Comparison of ENCODE assay signal across 8 cellular contexts in genomic region chr7:2510909-2511768, GRCh38. TPM values are rescaled to one million over a fixed set of nuclear protein-coding genes. Genes with fewer than 3 reads are reported as not detected.
DNase-seq lines count a peak whose midpoint lies in the region; ATAC-seq and TF ChIP-seq lines count a peak whose summit lies in the region.

No MANE protein-coding gene starts in this region.

- H3K23ac ChIP-seq in mesendoderm (ENCODE audit: low read length) = no peak overlapping the region

- H2AK5ac ChIP-seq in mesendoderm (ENCODE audit: low read length) = no peak overlapping the region

- H3K27me3 Mint-ChIP-seq in activated CD4-positive, alpha-beta memory T cell treated with anti-CD3 and anti-CD28 coated beads for 36 hours = no peaks in the 10 kb centered on the region

- DNase-seq in GM13976 (ENCODE audit: low spot score) (peak; percentile 75), NCI-H2196 treated with DMSO at 0.1 percent for 48 hours (lab: John Stamatoyannopoulos, UW; ENCODE audit: unreplicated experiment) (peak; percentile 66), left ventricle myocardium inferior (no peak), upper lobe of right lung (no peak), osteoblast (ENCODE audit: insufficient read length, low spot score, missing footprints) (no peak), cerebellum (ENCODE audit: low spot score) (no peak), mesendoderm (no peak)
- peak; percentile 80 for DNase-seq in activated CD4-positive, alpha-beta memory T cell treated with anti-CD3 and anti-CD28 coated beads for 36 hours

- H3K4me1 Mint-ChIP-seq in activated CD4-positive, alpha-beta memory T cell treated with anti-CD3 and anti-CD28 coated beads for 36 hours (ENCODE audit: low read depth) = peaks cover 55% of the 10 kb centered on the region

- H3K27ac ChIP-seq in left ventricle myocardium inferior (replicated peaks) = peak overlapping the region; percentile 42
- peak overlapping the region; percentile 78 for H3K27ac ChIP-seq in upper lobe of right lung
- no peak overlapping the region for H3K27ac ChIP-seq in osteoblast (ENCODE audit: low read depth, low read length)
- H3K27ac ChIP-seq in mesendoderm (ENCODE audit: low read depth, low read length) = no peak overlapping the region

- H3K4me3 ChIP-seq in left ventricle myocardium inferior (no peak overlapping the region), upper lobe of right lung (peak overlapping the region; percentile 33), osteoblast (ENCODE audit: insufficient read depth, low read length) (no peak overlapping the region), mesendoderm (ENCODE audit: low read length) (no peak overlapping the region)

- no peak overlapping the region for H3K18ac ChIP-seq in mesendoderm (ENCODE audit: low read length)

- CTCF ChIA-PET in activated CD4-positive, alpha-beta memory T cell treated with anti-CD3 and anti-CD28 coated beads for 36 hours (lab: Charles Lee) = interaction anchor here (0.6 to 1.4 kb wide), 3 partner anchors 42 to 127 kb away, joined by 3 to 7 read pairs (median 4); no protein-coding TSS in a partner anchor

- TF ChIP-seq CTCF in GM13976 (IDR thresholded peaks at IDR 0.05; ENCODE audit: borderline replicate concordance, control extremely low read depth, extremely low read depth, insufficient read depth, missing control alignments) (no peak), left ventricle myocardium inferior (IDR thresholded peaks at IDR 0.05; ENCODE audit: borderline replicate concordance) (no peak), upper lobe of right lung (IDR thresholded peaks at IDR 0.05) (no peak), osteoblast (IDR thresholded peaks at IDR 0.05; ENCODE audit: extremely low read depth, low read depth, low read length) (no peak)

- H3K4me1 ChIP-seq in left ventricle myocardium inferior (peaks cover 58% of the 10 kb centered on the region), upper lobe of right lung (peaks cover 52% of the 10 kb centered on the region), osteoblast (ENCODE audit: insufficient read depth, low read length) (peaks cover 20% of the 10 kb centered on the region), mesendoderm (ENCODE audit: control insufficient read depth, low read depth, low read length) (no peaks in the 10 kb centered on the region)

- no peaks in the 10 kb centered on the region for H3K9me3 Mint-ChIP-seq in activated CD4-positive, alpha-beta memory T cell treated with anti-CD3 and anti-CD28 coated beads for 36 hours

- no peak overlapping the region for H3K56ac ChIP-seq in mesendoderm (ENCODE audit: low read length)

- H3K79me2 ChIP-seq in osteoblast (ENCODE audit: insufficient read depth, low read length) (no peaks in the 10 kb centered on the region), mesendoderm (ENCODE audit: control insufficient read depth, insufficient read depth, low read length) (no peaks in the 10 kb centered on the region)

- intact Hi-C loops in activated CD4-positive, alpha-beta memory T cell treated with anti-CD3 and anti-CD28 coated beads for 36 hours (cut with micrococcal nuclease) = loop anchor here (1.0 kb wide), 1 partner anchor 8 kb away; the partner anchor contains the start of gene LFNG
- intact Hi-C loops in left ventricle myocardium inferior (cut with micrococcal nuclease) (no loop called here), upper lobe of right lung (cut with DNase I) (no loop called here)

- peak; percentile 52 for ATAC-seq in upper lobe of right lung

- H3K36me3 Mint-ChIP-seq in activated CD4-positive, alpha-beta memory T cell treated with anti-CD3 and anti-CD28 coated beads for 36 hours = no peaks in the 10 kb centered on the region

- H3K9me3 ChIP-seq in left ventricle myocardium inferior (replicated peaks) = no peaks in the 10 kb centered on the region
- no peaks in the 10 kb centered on the region for H3K9me3 ChIP-seq in upper lobe of right lung
- H3K9me3 ChIP-seq in osteoblast (ENCODE audit: low read depth, low read length) = no peaks in the 10 kb centered on the region

- H3K4ac ChIP-seq in mesendoderm (ENCODE audit: low read depth, low read length) = no peak overlapping the region

- no peaks in the 10 kb centered on the region for H3K36me3 ChIP-seq in left ventricle myocardium inferior
- no peaks in the 10 kb centered on the region for H3K36me3 ChIP-seq in upper lobe of right lung
- H3K36me3 ChIP-seq in osteoblast (ENCODE audit: insufficient read depth, low read length) = no peaks in the 10 kb centered on the region
- no peaks in the 10 kb centered on the region for H3K36me3 ChIP-seq in mesendoderm (ENCODE audit: control insufficient read depth, insufficient read depth, low read length)

- no peak overlapping the region for H4K5ac ChIP-seq in mesendoderm (ENCODE audit: low read length)

- H3K79me1 ChIP-seq in mesendoderm (ENCODE audit: low read length) = no peaks in the 10 kb centered on the region

- WGBS in mesendoderm (ENCODE audit: extremely low coverage, insufficient coverage, low lambda C conversion rate) = no CpG with 5 or more reads among the region's 27 CpGs

- H4K8ac ChIP-seq in mesendoderm (ENCODE audit: low read depth, low read length) = no peak overlapping the region

- peak overlapping the region; percentile 61 for H3K4me3 Mint-ChIP-seq in activated CD4-positive, alpha-beta memory T cell treated with anti-CD3 and anti-CD28 coated beads for 36 hours

- no peak overlapping the region for H2AFZ ChIP-seq in osteoblast (ENCODE audit: low read length)

- H2BK5ac ChIP-seq in mesendoderm (ENCODE audit: low read length) = no peak overlapping the region

- in situ Hi-C loops in GM13976 (cut with MboI; ENCODE audit: low sequenced_read_pairs, unreplicated experiment) = no loop called here

- POLR2A ChIA-PET in activated CD4-positive, alpha-beta memory T cell treated with anti-CD3 and anti-CD28 coated beads for 36 hours (lab: Charles Lee) = interaction anchor here (0.7 to 2.8 kb wide), 5 partner anchors 8 to 247 kb away, joined by 4 to 18 read pairs (median 4); no protein-coding TSS in a partner anchor

- H4K20me1 ChIP-seq in osteoblast (ENCODE audit: insufficient read depth, low read length) = no peaks in the 10 kb centered on the region

- H3K9ac ChIP-seq in mesendoderm (ENCODE audit: low read length) = no peak overlapping the region

- H3K27me3 ChIP-seq in left ventricle myocardium inferior (ENCODE audit: low read depth) (no peaks in the 10 kb centered on the region), upper lobe of right lung (no peaks in the 10 kb centered on the region), osteoblast (ENCODE audit: insufficient read depth, low read length) (no peaks in the 10 kb centered on the region), mesendoderm (ENCODE audit: insufficient read depth, low read length, poor library complexity) (no peaks in the 10 kb centered on the region)

- no peak overlapping the region for H2BK15ac ChIP-seq in mesendoderm (replicated peaks; ENCODE audit: low read depth)

- no peak overlapping the region for H2BK120ac ChIP-seq in mesendoderm (ENCODE audit: low read depth, low read length)

- peak overlapping the region; percentile 90 for H3K27ac Mint-ChIP-seq in activated CD4-positive, alpha-beta memory T cell treated with anti-CD3 and anti-CD28 coated beads for 36 hours

- H3K4me2 ChIP-seq in osteoblast (ENCODE audit: insufficient read depth, low read length) (no peak overlapping the region), mesendoderm (ENCODE audit: low read length) (no peak overlapping the region)

RNA-seq across cellular contexts. Expression of gene LFNG, which starts 8.4 kb away (rescaled TPM):
- total RNA-seq in activated CD4-positive, alpha-beta memory T cell treated with anti-CD3 and anti-CD28 coated beads for 36 hours = 10 to 100 TPM; 33.0 to 33.1 TPM
- total RNA-seq in left ventricle myocardium inferior (5.2 TPM), upper lobe of right lung (35.4 TPM), osteoblast (16.2 and 21.0 TPM in 2 replicates), cerebellum (31.3 TPM)
- 1.2 TPM for polyA plus RNA-seq in mesendoderm (2013, experiment 1 of 2)
- 1.7 TPM for polyA plus RNA-seq in mesendoderm (2013, experiment 2 of 2)

RNA-seq across cellular contexts. Expression of gene GRIFIN, which starts 34.9 kb away (rescaled TPM):
- not detected for total RNA-seq in activated CD4-positive, alpha-beta memory T cell treated with anti-CD3 and anti-CD28 coated beads for 36 hours
- total RNA-seq in left ventricle myocardium inferior = not detected
- not detected for total RNA-seq in upper lobe of right lung
- not detected in 2 replicates for total RNA-seq in osteoblast
- total RNA-seq in cerebellum = not detected
- polyA plus RNA-seq in mesendoderm (2013, experiment 1 of 2) = not detected
- polyA plus RNA-seq in mesendoderm (2013, experiment 2 of 2) = not detected

RNA-seq across cellular contexts. Expression of gene BRAT1, which starts 44.2 kb away (rescaled TPM):
- 10 to 100 TPM; 33.5 to 33.6 TPM for total RNA-seq in activated CD4-positive, alpha-beta memory T cell treated with anti-CD3 and anti-CD28 coated beads for 36 hours
- 13.7 TPM for total RNA-seq in left ventricle myocardium inferior
- 24.1 TPM for total RNA-seq in upper lobe of right lung
- 23.9 and 28.2 TPM in 2 replicates for total RNA-seq in osteoblast
- 17.4 TPM for total RNA-seq in cerebellum
- polyA plus RNA-seq in mesendoderm (2013, experiment 1 of 2) = 18.2 TPM
- 18.3 TPM for polyA plus RNA-seq in mesendoderm (2013, experiment 2 of 2)

RNA-seq across cellular contexts. Expression of gene IQCE, which starts 47.6 kb away (rescaled TPM):
- 10 to 100 TPM in 1 of 2 experiments, 1 to 10 TPM in 1; 8.5 to 10.7 TPM for total RNA-seq in activated CD4-positive, alpha-beta memory T cell treated with anti-CD3 and anti-CD28 coated beads for 36 hours
- total RNA-seq in left ventricle myocardium inferior (11.5 TPM), upper lobe of right lung (22.2 TPM), osteoblast (15.3 and 18.8 TPM in 2 replicates), cerebellum (18.9 TPM)
- polyA plus RNA-seq in mesendoderm (2013, experiment 1 of 2) = 3.1 TPM
- polyA plus RNA-seq in mesendoderm (2013, experiment 2 of 2) = 2.8 TPM

Comparison
In these comparisons a context has a peak if more than half of its experiments do, and no peak if none do; other contexts are left out.
1. DNase-seq: peak in GM13976 (single experiment), NCI-H2196 treated with DMSO at 0.1 percent for 48 hours (single experiment) and activated CD4-positive, alpha-beta memory T cell treated with anti-CD3 and anti-CD28 coated beads for 36 hours (single experiment); none in left ventricle myocardium inferior (single experiment), upper lobe of right lung (single experiment), osteoblast (single experiment), cerebellum (single experiment) and mesendoderm (single experiment).
2. H3K27ac ChIP-seq: peak in left ventricle myocardium inferior (single experiment) and upper lobe of right lung (single experiment); none in osteoblast (single experiment) and mesendoderm (single experiment).